ENCODE assay signal across 12 cellular contexts in genomic region chr1:175221548-175222175, GRCh38. TPM values are rescaled to one million over a fixed set of nuclear protein-coding genes. Genes with fewer than 3 reads are reported as not detected.
DNase-seq lines count a peak whose midpoint lies in the region; ATAC-seq and TF ChIP-seq lines count a peak whose summit lies in the region.
"Had no signal": no experiment of that assay in that cellular context is flagged by ENCODE, and none has a peak within 500 bp of the region (broad histone marks: within the 10 kb centered on the region; RNA-seq: fewer than 3 reads in every experiment).

No MANE protein-coding gene starts in this region.

- H3K9me3 ChIP-seq in Peyer's patch = no peaks in the 10 kb centered on the region
- no peaks in the 10 kb centered on the region for H3K9me3 ChIP-seq in lower lobe of right lung
- H3K9me3 ChIP-seq in uterus = no peaks in the 10 kb centered on the region

- TF ChIP-seq POLR2A in Peyer's patch (IDR thresholded peaks at IDR 0.05) (no peak), uterus (IDR thresholded peaks at IDR 0.05) (no peak)

- H3K27me3 ChIP-seq in Peyer's patch (no peaks in the 10 kb centered on the region), lower lobe of right lung (ENCODE audit: low read depth) (no peaks in the 10 kb centered on the region), uterus (no peaks in the 10 kb centered on the region)

- ATAC-seq in lower lobe of right lung (peak; percentile 83 to 89), GM18867 (IDR thresholded peaks at IDR 0.05; ENCODE audit: unreplicated experiment) (no peak), GM21390 (IDR thresholded peaks at IDR 0.05; ENCODE audit: unreplicated experiment) (no peak)

- H3K27ac ChIP-seq in Peyer's patch (peak overlapping the region in 1 of 4 donors; percentile 28), lower lobe of right lung (peak overlapping the region; percentile 61), uterus (peak overlapping the region; percentile 18 to 32)

- DNase-seq in Peyer's patch (no peak), fibroblast of pulmonary artery (ENCODE audit: low read depth) (peak; percentile 7), lower lobe of right lung (peak; percentile 53), uterus (peak; percentile 40 to 44), NCI-H1417 (lab: John Stamatoyannopoulos, UW) (no peak)
- DNase-seq: DMS53; effector CD8-positive, alpha-beta T cell; midbrain; NCI-H1048; stimulated activated naive CD4-positive, alpha-beta T cell had no signal

- H3K36me3 ChIP-seq in Peyer's patch (no peaks in the 10 kb centered on the region), lower lobe of right lung (no peaks in the 10 kb centered on the region), uterus (no peaks in the 10 kb centered on the region)

- H3K4me3 ChIP-seq in Peyer's patch (no peak overlapping the region), fibroblast of pulmonary artery (replicated peaks; ENCODE audit: low read depth, low read length) (no peak overlapping the region), lower lobe of right lung (no peak overlapping the region), uterus (no peak overlapping the region)

- peak in 4 of 6 experiments; percentile 8 to 51 (median 46) for TF ChIP-seq CTCF in Peyer's patch (IDR thresholded peaks at IDR 0.05)
- TF ChIP-seq CTCF in fibroblast of pulmonary artery (IDR thresholded peaks at IDR 0.05; ENCODE audit: low read length, missing control alignments) = no peak
- peak; percentile 44 for TF ChIP-seq CTCF in lower lobe of right lung (IDR thresholded peaks at IDR 0.05)
- peak in 3 of 4 experiments; percentile 10 to 37 (median 14) for TF ChIP-seq CTCF in uterus (IDR thresholded peaks at IDR 0.05)

- H3K4me1 ChIP-seq in Peyer's patch (peaks cover 0 to 7% (median 0%) of the 10 kb centered on the region in 4 donors), lower lobe of right lung (peaks cover 31% of the 10 kb centered on the region), uterus (no peaks in the 10 kb centered on the region)

- intact Hi-C loops in lower lobe of right lung (cut with DNase I) = loop anchor here (5.0 kb wide), 1 partner anchor 69 kb away; no protein-coding TSS in a partner anchor
- intact Hi-C loops in uterus (cut with DNase I; ENCODE audit: low total_unique reads) = no loop called here

RNA-seq across cellular contexts. Expression of gene KIAA0040, which starts 29.1 kb away (rescaled TPM):
- 10 to 100 TPM in 2 of 4 donors, 1 to 10 TPM in 2; 9.7 to 52.8 (median 10.3) TPM for total RNA-seq in Peyer's patch
- total RNA-seq in lower lobe of right lung = 46.9 TPM
- 10 to 100 TPM; 12.3 to 22.1 (median 16.3) TPM for total RNA-seq in uterus

Comparison
In these comparisons a context has a peak if more than half of its experiments do, and no peak if none do; other contexts are left out.
1. DNase-seq: peak in fibroblast of pulmonary artery (single experiment), lower lobe of right lung (single experiment) and uterus (2 of 2); none in Peyer's patch (0 of 3) and NCI-H1417 (0 of 3).
2. ATAC-seq: peak in lower lobe of right lung (2 of 2); none in GM18867 (single experiment) and GM21390 (single experiment).